Comparison of ENCODE assay signal across 10 cellular contexts in the genomic region with DNA sequence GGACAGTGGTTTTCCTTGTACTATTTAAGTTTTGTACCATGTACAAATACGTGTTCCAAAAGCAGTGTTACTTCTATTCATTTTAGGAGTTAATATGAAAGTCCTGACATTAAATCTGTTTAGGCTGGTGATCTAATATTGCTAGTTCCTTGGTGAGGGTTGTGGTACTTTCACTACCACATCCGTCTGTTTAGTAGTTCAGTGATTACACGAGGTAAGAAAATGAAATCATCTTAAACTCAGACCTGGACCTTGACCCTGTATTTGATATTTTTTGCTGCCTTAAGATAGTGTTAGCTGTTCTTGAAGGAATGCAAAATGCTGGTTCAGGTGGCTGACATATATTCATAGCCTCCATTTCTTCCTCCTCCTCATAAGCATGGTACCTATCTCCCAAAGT. TPM values are rescaled to one million over a fixed set of nuclear protein-coding genes. Genes with fewer than 3 reads are reported as not detected.
DNase-seq lines count a peak whose midpoint lies in the region; ATAC-seq and TF ChIP-seq lines count a peak whose summit lies in the region.
"Had no signal": no experiment of that assay in that cellular context is flagged by ENCODE, and none has a peak within 500 bp of the region (broad histone marks: within the 10 kb centered on the region; RNA-seq: fewer than 3 reads in every experiment).

No MANE protein-coding gene starts in this region.

- no peaks in the 10 kb centered on the region for H3K27me3 Mint-ChIP-seq in activated naive CD8-positive, alpha-beta T cell treated with anti-CD3 and anti-CD28 coated beads, Interleukin-2, amount 50 U/mL, for 24 hours
- H3K27me3 Mint-ChIP-seq: activated B cell treated with CpG ODN at 0.5 μM for 24 hours had no signal

- no peaks in the 10 kb centered on the region for H3K9me3 Mint-ChIP-seq in activated naive CD8-positive, alpha-beta T cell treated with anti-CD3 and anti-CD28 coated beads, Interleukin-2, amount 50 U/mL, for 24 hours

- TF ChIP-seq CTCF in brain microvascular endothelial cell (IDR thresholded peaks at IDR 0.05; ENCODE audit: low read depth, low read length, missing control alignments), result no peak
- TF ChIP-seq CTCF in Peyer's patch (IDR thresholded peaks at IDR 0.05), result no peak

- H3K27ac ChIP-seq in brain microvascular endothelial cell (no peak overlapping the region), Peyer's patch (peak overlapping the region in 2 of 4 donors; percentile 35 to 66)

- H3K4me1 ChIP-seq in Peyer's patch, result peaks cover 0 to 19% (median 0%) of the 10 kb centered on the region in 4 donors

- H3K4me3 ChIP-seq in brain microvascular endothelial cell (ENCODE audit: low read depth, low read length) (no peak overlapping the region), Peyer's patch (no peak overlapping the region)

- no peak overlapping the region for H3K27ac Mint-ChIP-seq in activated naive CD8-positive, alpha-beta T cell treated with anti-CD3 and anti-CD28 coated beads, Interleukin-2, amount 50 U/mL, for 24 hours

- DNase-seq in activated naive CD8-positive, alpha-beta T cell treated with anti-CD3 and anti-CD28 coated beads, Interleukin-2, amount 50 U/mL, for 24 hours, result no peak
- no peak for DNase-seq in NCI-H82 treated with DMSO at 0.1 percent for 48 hours (lab: John Stamatoyannopoulos, UW; ENCODE audit: unreplicated experiment)
- DNase-seq in brain microvascular endothelial cell, result no peak
- DNase-seq in Peyer's patch, result no peak
- no peak for DNase-seq in NCI-H1694 treated with DMSO at 0.1 percent for 48 hours (lab: John Stamatoyannopoulos, UW)
- DNase-seq: activated B cell treated with CpG ODN at 0.5 μM for 24 hours had no signal

- no peaks in the 10 kb centered on the region for H3K9me3 ChIP-seq in Peyer's patch

- H3K36me3 ChIP-seq in brain microvascular endothelial cell (replicated peaks) (peaks cover 10% of the 10 kb centered on the region), Peyer's patch (peaks cover 0 to 10% (median 0%) of the 10 kb centered on the region in 3 donors)

- peak; percentile 99 for ATAC-seq in GM18498 (IDR thresholded peaks at IDR 0.05; ENCODE audit: unreplicated experiment)
- peak; percentile 96 for ATAC-seq in GM19438 (IDR thresholded peaks at IDR 0.05; ENCODE audit: low read depth, unreplicated experiment)
- ATAC-seq in HG02943 (IDR thresholded peaks at IDR 0.05; ENCODE audit: low read depth, unreplicated experiment), result peak; percentile 99
- peak; percentile 77 for ATAC-seq in activated naive CD8-positive, alpha-beta T cell treated with anti-CD3 and anti-CD28 coated beads, Interleukin-2, amount 50 U/mL, for 24 hours
- ATAC-seq: esophagus mucosa had no signal

- peaks cover 14% of the 10 kb centered on the region for H3K4me1 Mint-ChIP-seq in activated naive CD8-positive, alpha-beta T cell treated with anti-CD3 and anti-CD28 coated beads, Interleukin-2, amount 50 U/mL, for 24 hours

- in situ Hi-C loops in brain microvascular endothelial cell (cut with HindIII; ENCODE audit: low pct_ligation_motif_present, low sequenced_read_pairs), result no loop called here

- H3K27me3 ChIP-seq in brain microvascular endothelial cell (replicated peaks), result no peaks in the 10 kb centered on the region
- H3K27me3 ChIP-seq in Peyer's patch, result no peaks in the 10 kb centered on the region

- TF ChIP-seq POLR2A in Peyer's patch (IDR thresholded peaks at IDR 0.05), result no peak

- no peak overlapping the region for H3K4me3 Mint-ChIP-seq in activated naive CD8-positive, alpha-beta T cell treated with anti-CD3 and anti-CD28 coated beads, Interleukin-2, amount 50 U/mL, for 24 hours
- H3K4me3 Mint-ChIP-seq: activated B cell treated with CpG ODN at 0.5 μM for 24 hours had no signal

- peaks cover 78% of the 10 kb centered on the region for H3K36me3 Mint-ChIP-seq in activated naive CD8-positive, alpha-beta T cell treated with anti-CD3 and anti-CD28 coated beads, Interleukin-2, amount 50 U/mL, for 24 hours (ENCODE audit: low read depth)

RNA-seq across cellular contexts. Expression of gene MTAP, which starts 50.3 kb away (rescaled TPM):
- 10 to 100 TPM; 13.3 to 40.3 (median 27.3) TPM for total RNA-seq in Peyer's patch
